9 cellular contexts compared by ENCODE assay signal in the genomic region with DNA sequence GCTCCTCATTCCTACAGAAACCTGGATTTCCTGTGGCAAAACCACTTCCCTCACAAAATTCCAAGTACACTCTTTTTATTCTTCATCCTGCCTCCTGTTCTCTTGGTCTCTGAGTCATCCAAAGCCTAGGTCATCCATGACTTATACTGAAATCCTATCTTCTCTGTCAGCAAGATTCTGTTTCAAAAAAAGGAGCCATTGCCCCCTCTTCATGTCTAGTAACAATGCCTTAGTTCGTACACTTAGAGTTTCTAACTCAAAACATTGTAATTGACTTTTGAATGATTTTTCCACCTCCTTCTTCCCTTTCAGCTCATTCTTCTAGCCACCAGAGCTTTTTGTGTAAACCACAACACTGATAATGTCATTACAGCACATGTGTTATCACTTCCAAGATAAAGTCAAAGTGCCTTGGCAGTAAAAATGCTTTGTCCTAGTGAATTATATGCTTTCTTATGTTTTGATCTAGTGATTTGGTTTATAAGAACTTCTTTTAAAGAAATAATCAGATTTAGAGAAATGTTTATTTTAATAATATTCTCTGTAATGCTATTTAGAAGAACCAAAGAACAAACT.
DNase-seq lines count a peak whose midpoint lies in the region; ATAC-seq and TF ChIP-seq lines count a peak whose summit lies in the region.
"Had no signal": no experiment of that assay in that cellular context is flagged by ENCODE, and none has a peak within 500 bp of the region (broad histone marks: within the 10 kb centered on the region; RNA-seq: fewer than 3 reads in every experiment).

No MANE protein-coding gene starts in this region.

- H2AFZ ChIP-seq in GM23338: peak overlapping the region; percentile 63; the same call in 1 of the 2 replicates

- H3K4me2 ChIP-seq in GM23338: no peak overlapping the region

- H3K79me2 ChIP-seq in GM23338 (replicated peaks; ENCODE audit: insufficient read depth): no peaks in the 10 kb centered on the region

- H3K9me3 Mint-ChIP-seq in GM23338: peaks cover 2% of the 10 kb centered on the region; the same call in 1 of the 3 replicates
- no peaks in the 10 kb centered on the region for H3K9me3 Mint-ChIP-seq in osteocyte (ENCODE audit: unreplicated experiment)

- H3K27me3 Mint-ChIP-seq in GM23338 (ENCODE audit: insufficient read depth, low read depth, poor library complexity) (no peaks in the 10 kb centered on the region), osteocyte (ENCODE audit: unreplicated experiment) (no peaks in the 10 kb centered on the region)
- H3K27me3 Mint-ChIP-seq: naive B cell had no signal

- no peak for TF ChIP-seq POLR2A in sigmoid colon (IDR thresholded peaks at IDR 0.05)

- DNase-seq in GM23338 (ENCODE audit: low spot score): no peak
- DNase-seq in OCI-M1 (lab: John Stamatoyannopoulos, UW): peak; percentile 17
- DNase-seq in dermis blood vessel endothelial cell: peak; percentile 5
- DNase-seq in osteocyte (ENCODE audit: extremely low spot score, unreplicated experiment): no peak
- DNase-seq in sigmoid colon: no peak
- DNase-seq: naive B cell, NCI-H187 treated with DMSO at 0.1 percent for 48 hours had no signal

- WGBS in sigmoid colon, 2 donors: 21 to 36% methylated on average over 1 of the region's 1 CpG

- H3K4me3 ChIP-seq in GM23338 (no peak overlapping the region), sigmoid colon (no peak overlapping the region)

- intact Hi-C loops in sigmoid colon (cut with DNase I): no loop called here

- H3F3A ChIP-seq in GM23338 (replicated peaks; ENCODE audit: low read depth): no peaks in the 10 kb centered on the region

- no peak overlapping the region for H3K27ac ChIP-seq in GM23338 (ENCODE audit: low read depth)
- H3K27ac ChIP-seq in sigmoid colon: no peak overlapping the region

- H3K4me1 Mint-ChIP-seq in GM23338 (no peaks in the 10 kb centered on the region), osteocyte (ENCODE audit: unreplicated experiment) (peaks cover 21% of the 10 kb centered on the region)
- H3K4me1 Mint-ChIP-seq: naive B cell had no signal

- H3K36me3 ChIP-seq in GM23338 (ENCODE audit: insufficient read depth): no peaks in the 10 kb centered on the region
- no peaks in the 10 kb centered on the region for H3K36me3 ChIP-seq in sigmoid colon

- TF ChIP-seq CTCF in GM23338 (conservative IDR thresholded peaks at IDR 0.05; ENCODE audit: low read depth in 2 of 2) (no peak), osteocyte (IDR thresholded peaks at IDR 0.05) (no peak), sigmoid colon (IDR thresholded peaks at IDR 0.05) (no peak)

- TF ChIP-seq EP300 in sigmoid colon (IDR thresholded peaks at IDR 0.05): no peak

- H3K4me3 Mint-ChIP-seq in GM23338: no peak overlapping the region
- peak overlapping the region; percentile 31 for H3K4me3 Mint-ChIP-seq in osteocyte (ENCODE audit: unreplicated experiment)

- no peak overlapping the region for H3K27ac Mint-ChIP-seq in GM23338
- peak overlapping the region; percentile 81 for H3K27ac Mint-ChIP-seq in osteocyte (ENCODE audit: unreplicated experiment)
- H3K27ac Mint-ChIP-seq: naive B cell had no signal

- H3K27me3 ChIP-seq in GM23338 (ENCODE audit: insufficient read depth): no peaks in the 10 kb centered on the region
- no peaks in the 10 kb centered on the region for H3K27me3 ChIP-seq in sigmoid colon

- H3K9me3 ChIP-seq in sigmoid colon: no peaks in the 10 kb centered on the region

- no peaks in the 10 kb centered on the region for H4K20me1 ChIP-seq in GM23338 (replicated peaks; ENCODE audit: insufficient read depth)

- no peak for ATAC-seq in GM23338
- no peak for ATAC-seq in GM18511 (IDR thresholded peaks at IDR 0.05; ENCODE audit: unreplicated experiment)
- no peak for ATAC-seq in GM18519 (IDR thresholded peaks at IDR 0.05; ENCODE audit: low FRiP score, unreplicated experiment)

- H3K36me3 Mint-ChIP-seq in GM23338 (ENCODE audit: low read depth) (peaks cover 4% of the 10 kb centered on the region; the same call in 1 of the 3 replicates), osteocyte (ENCODE audit: unreplicated experiment) (no peaks in the 10 kb centered on the region)
- H3K36me3 Mint-ChIP-seq: naive B cell had no signal

- H3K4me1 ChIP-seq in GM23338 (ENCODE audit: insufficient read depth) (no peaks in the 10 kb centered on the region), sigmoid colon (no peaks in the 10 kb centered on the region)

- H3K9me2 ChIP-seq in GM23338 (ENCODE audit: insufficient read depth): no peaks in the 10 kb centered on the region; the same call in 1 of the 2 replicates

TF ChIP-seq in GM23338, 12 proteins besides CTCF, POLR2A, EP300 and RAD21:
- TF ChIP-seq ZNF114 (CRISPR knock-in tag; IDR thresholded peaks at IDR 0.05): no peak
- no peak for TF ChIP-seq ZNF462 (CRISPR knock-in tag; IDR thresholded peaks at IDR 0.05)
- no peak for TF ChIP-seq STAT1 (IDR thresholded peaks at IDR 0.05; ENCODE audit: unreplicated experiment)
- TF ChIP-seq EZH2phosphoT487 (IDR thresholded peaks at IDR 0.05; ENCODE audit: unreplicated experiment): no peak
- TF ChIP-seq ETS1 (IDR thresholded peaks at IDR 0.05): no peak
- no peak for TF ChIP-seq NANOG (IDR thresholded peaks at IDR 0.05; ENCODE audit: borderline replicate concordance)
- TF ChIP-seq EZH2 (IDR thresholded peaks at IDR 0.05; ENCODE audit: low read depth, unreplicated experiment): no peak
- no peak for TF ChIP-seq CREB1 (CRISPR knock-in tag; IDR thresholded peaks at IDR 0.05; ENCODE audit: low read depth)
- no peak for TF ChIP-seq JUNB (IDR thresholded peaks at IDR 0.05; ENCODE audit: unreplicated experiment)
- TF ChIP-seq POLR2AphosphoS5 (IDR thresholded peaks at IDR 0.05; ENCODE audit: low read depth): no peak

Comparison
In these comparisons a context has a peak if more than half of its experiments do, and no peak if none do; other contexts are left out.
1. DNase-seq: peak in OCI-M1 (single experiment) and dermis blood vessel endothelial cell (single experiment); none in GM23338 (single experiment), osteocyte (single experiment) and sigmoid colon (single experiment).